In the genomic region with DNA sequence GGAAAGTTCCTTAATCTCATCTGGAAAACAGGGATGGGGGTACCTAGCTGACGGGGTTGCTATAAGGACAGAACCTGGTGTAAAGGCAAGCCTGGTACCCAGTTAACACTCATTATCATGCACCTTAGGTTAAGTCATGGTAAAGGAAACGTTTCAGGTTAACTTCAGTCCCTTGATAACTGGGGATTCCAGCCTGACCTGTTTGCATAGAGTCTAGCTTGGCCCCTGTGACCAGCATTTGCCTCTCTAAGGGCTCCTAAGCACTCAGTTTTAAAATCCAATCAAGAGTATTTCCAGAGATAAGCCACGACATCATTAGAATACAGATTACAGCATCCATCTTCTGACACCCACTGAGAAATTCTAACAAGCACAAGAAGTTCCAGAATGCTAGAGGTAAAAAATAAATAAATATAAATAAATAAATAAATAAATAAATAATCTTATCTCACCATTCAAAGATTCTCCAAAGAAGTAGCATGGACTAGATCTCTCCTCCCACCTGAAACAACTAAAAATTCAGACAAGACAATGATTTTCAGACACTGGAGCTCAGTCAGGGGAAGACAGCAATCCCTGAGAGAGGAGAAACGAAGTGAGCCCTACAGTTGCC, we compare ENCODE assay signal across 1 cellular context.
TF ChIP-seq lines count a peak whose summit lies in the region.

No MANE protein-coding gene starts in this region.

TF ChIP-seq in HEK293, 187 proteins besides CTCF, POLR2A, EP300 and RAD21 (continued from another document):
- TF ChIP-seq, protein P1, sequence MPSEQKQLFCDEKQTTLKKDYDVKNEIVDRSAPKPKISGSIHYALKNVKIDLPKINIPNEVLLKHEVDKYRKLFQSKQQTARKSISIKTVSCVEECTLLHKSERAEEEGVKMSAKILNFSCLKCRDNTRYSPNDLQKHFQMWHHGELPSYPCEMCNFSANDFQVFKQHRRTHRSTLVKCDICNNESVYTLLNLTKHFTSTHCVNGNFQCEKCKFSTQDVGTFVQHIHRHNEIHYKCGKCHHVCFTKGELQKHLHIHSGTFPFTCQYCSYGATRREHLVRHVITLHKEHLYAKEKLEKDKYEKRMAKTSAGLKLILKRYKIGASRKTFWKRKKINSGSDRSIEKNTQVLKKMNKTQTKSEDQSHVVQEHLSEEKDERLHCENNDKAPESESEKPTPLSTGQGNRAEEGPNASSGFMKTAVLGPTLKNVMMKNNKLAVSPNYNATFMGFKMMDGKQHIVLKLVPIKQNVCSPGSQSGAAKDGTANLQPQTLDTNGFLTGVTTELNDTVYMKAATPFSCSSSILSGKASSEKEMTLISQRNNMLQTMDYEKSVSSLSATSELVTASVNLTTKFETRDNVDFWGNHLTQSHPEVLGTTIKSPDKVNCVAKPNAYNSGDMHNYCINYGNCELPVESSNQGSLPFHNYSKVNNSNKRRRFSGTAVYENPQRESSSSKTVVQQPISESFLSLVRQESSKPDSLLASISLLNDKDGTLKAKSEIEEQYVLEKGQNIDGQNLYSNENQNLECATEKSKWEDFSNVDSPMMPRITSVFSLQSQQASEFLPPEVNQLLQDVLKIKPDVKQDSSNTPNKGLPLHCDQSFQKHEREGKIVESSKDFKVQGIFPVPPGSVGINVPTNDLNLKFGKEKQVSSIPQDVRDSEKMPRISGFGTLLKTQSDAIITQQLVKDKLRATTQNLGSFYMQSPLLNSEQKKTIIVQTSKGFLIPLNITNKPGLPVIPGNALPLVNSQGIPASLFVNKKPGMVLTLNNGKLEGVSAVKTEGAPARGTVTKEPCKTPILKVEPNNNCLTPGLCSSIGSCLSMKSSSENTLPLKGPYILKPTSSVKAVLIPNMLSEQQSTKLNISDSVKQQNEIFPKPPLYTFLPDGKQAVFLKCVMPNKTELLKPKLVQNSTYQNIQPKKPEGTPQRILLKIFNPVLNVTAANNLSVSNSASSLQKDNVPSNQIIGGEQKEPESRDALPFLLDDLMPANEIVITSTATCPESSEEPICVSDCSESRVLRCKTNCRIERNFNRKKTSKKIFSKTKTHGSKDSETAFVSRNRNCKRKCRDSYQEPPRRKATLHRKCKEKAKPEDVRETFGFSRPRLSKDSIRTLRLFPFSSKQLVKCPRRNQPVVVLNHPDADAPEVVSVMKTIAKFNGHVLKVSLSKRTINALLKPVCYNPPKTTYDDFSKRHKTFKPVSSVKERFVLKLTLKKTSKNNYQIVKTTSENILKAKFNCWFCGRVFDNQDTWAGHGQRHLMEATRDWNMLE (tag by site-specific recombination; conservative IDR thresholded peaks at IDR 0.05; ENCODE audit: low read depth): peak; percentile 94
- TF ChIP-seq HOXD13 (CRISPR knock-in tag; IDR thresholded peaks at IDR 0.05; ENCODE audit: borderline replicate concordance): no peak
- TF ChIP-seq RBAK (tag by site-specific recombination; IDR thresholded peaks at IDR 0.05): 0 out of 2 replicates have a peak, but pooled peaks have one; percentile 72
- peak; percentile 95 for TF ChIP-seq ZNF426 (tag by site-specific recombination; IDR thresholded peaks at IDR 0.05)
- peak; percentile 66 for TF ChIP-seq ZNF529 (tag by site-specific recombination; IDR thresholded peaks at IDR 0.05; ENCODE audit: insufficient replicate concordance)
- 0 out of 2 replicates have a peak, but pooled peaks have one; percentile 33 for TF ChIP-seq KLF7 (tag by site-specific recombination; IDR thresholded peaks at IDR 0.05; ENCODE audit: borderline replicate concordance)
- TF ChIP-seq ZXDB (tag by site-specific recombination; IDR thresholded peaks at IDR 0.05): peak; percentile 78
- TF ChIP-seq, protein P2, sequence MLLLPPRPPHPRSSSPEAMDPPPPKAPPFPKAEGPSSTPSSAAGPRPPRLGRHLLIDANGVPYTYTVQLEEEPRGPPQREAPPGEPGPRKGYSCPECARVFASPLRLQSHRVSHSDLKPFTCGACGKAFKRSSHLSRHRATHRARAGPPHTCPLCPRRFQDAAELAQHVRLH (tag by site-specific recombination; IDR thresholded peaks at IDR 0.05): 0 out of 2 replicates have a peak, but pooled peaks have one; percentile 54
- TF ChIP-seq ZNF791 (tag by site-specific recombination; IDR thresholded peaks at IDR 0.05): peak; percentile 74
- peak; percentile 64 for TF ChIP-seq ZNF510 (tag by site-specific recombination; IDR thresholded peaks at IDR 0.05; ENCODE audit: insufficient replicate concordance)
- no peak for TF ChIP-seq KLF9 (tag by site-specific recombination; IDR thresholded peaks at IDR 0.05; ENCODE audit: low read depth)
- TF ChIP-seq, protein P3, sequence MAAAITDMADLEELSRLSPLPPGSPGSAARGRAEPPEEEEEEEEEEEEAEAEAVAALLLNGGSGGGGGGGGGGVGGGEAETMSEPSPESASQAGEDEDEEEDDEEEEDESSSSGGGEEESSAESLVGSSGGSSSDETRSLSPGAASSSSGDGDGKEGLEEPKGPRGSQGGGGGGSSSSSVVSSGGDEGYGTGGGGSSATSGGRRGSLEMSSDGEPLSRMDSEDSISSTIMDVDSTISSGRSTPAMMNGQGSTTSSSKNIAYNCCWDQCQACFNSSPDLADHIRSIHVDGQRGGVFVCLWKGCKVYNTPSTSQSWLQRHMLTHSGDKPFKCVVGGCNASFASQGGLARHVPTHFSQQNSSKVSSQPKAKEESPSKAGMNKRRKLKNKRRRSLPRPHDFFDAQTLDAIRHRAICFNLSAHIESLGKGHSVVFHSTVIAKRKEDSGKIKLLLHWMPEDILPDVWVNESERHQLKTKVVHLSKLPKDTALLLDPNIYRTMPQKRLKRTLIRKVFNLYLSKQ (tag by site-specific recombination; IDR thresholded peaks at IDR 0.05; ENCODE audit: borderline replicate concordance): peak; percentile 93; the same call in 1 of the 2 replicates
- peak; percentile 59; the same call in 1 of the 2 replicates for TF ChIP-seq ZNF223 (tag by site-specific recombination; IDR thresholded peaks at IDR 0.05)
- TF ChIP-seq EGR2 (tag by site-specific recombination; IDR thresholded peaks at IDR 0.05; ENCODE audit: low read depth): no peak
- TF ChIP-seq OVOL3 (tag by site-specific recombination; IDR thresholded peaks at IDR 0.05): peak; percentile 53; the same call in 1 of the 2 replicates
- 0 out of 2 replicates have a peak, but pooled peaks have one; percentile 54 for TF ChIP-seq ZNF514 (tag by site-specific recombination; IDR thresholded peaks at IDR 0.05)
- peak; percentile 48; the same call in 1 of the 2 replicates for TF ChIP-seq MZF1 (tag by site-specific recombination; IDR thresholded peaks at IDR 0.05; ENCODE audit: borderline replicate concordance)
- peak; percentile 91 for TF ChIP-seq ZNF140 (tag by site-specific recombination; IDR thresholded peaks at IDR 0.05)
- peak; percentile 76; the same call in 1 of the 2 replicates for TF ChIP-seq ZNF664 (tag by site-specific recombination; IDR thresholded peaks at IDR 0.05)
